Comparison of ENCODE assay signal across 8 cellular contexts in genomic region chr2:106193491-106193976, GRCh38. TPM values are rescaled to one million over a fixed set of nuclear protein-coding genes. Genes with fewer than 3 reads are reported as not detected.
DNase-seq lines count a peak whose midpoint lies in the region; ATAC-seq and TF ChIP-seq lines count a peak whose summit lies in the region.

No MANE protein-coding gene starts in this region.

- peak overlapping the region; percentile 15 to 97 for H3K4me3 ChIP-seq in body of pancreas

- TF ChIP-seq CTCF in body of pancreas (IDR thresholded peaks at IDR 0.05): no peak

- no peaks in the 10 kb centered on the region for H3K36me3 ChIP-seq in body of pancreas (replicated peaks in 1 of 2; ENCODE audit: insufficient read depth in 1 of 2, low read depth in 2 of 2)

- no peak for TF ChIP-seq POLR2A in body of pancreas (IDR thresholded peaks at IDR 0.05)

- H3K9me3 ChIP-seq in body of pancreas: no peaks in the 10 kb centered on the region

- WGBS in body of pancreas, 2 donors: 0 to 1% methylated on average over 18 to 48 of the region's 53 CpGs

- ATAC-seq in HG02678 (IDR thresholded peaks at IDR 0.05; ENCODE audit: unreplicated experiment) (peak; percentile 35), body of pancreas (peak; percentile 15)

- H3K27ac ChIP-seq in body of pancreas (peak overlapping the region; percentile 76 to 85 (median 83)), layer of hippocampus (ENCODE audit: low read depth, low read length) (peak overlapping the region; percentile 52)

- DNase-seq in NCI-H146 (lab: John Stamatoyannopoulos, UW): peak; percentile 55
- no peak for DNase-seq in NCI-H146 treated with DMSO at 0.1 percent for 48 hours (lab: John Stamatoyannopoulos, UW; ENCODE audit: unreplicated experiment)
- peak; percentile 44 for DNase-seq in OCI-M1 (lab: John Stamatoyannopoulos, UW)
- peak; percentile 27 to 51 (median 38) for DNase-seq in body of pancreas
- peak; percentile 3 for DNase-seq in stimulated activated CD4-positive, alpha-beta T cell treated with anti-CD3 and anti-CD28 coated beads, Interleukin-2, amount 100 ng/mL, for 4 hours (ENCODE audit: low read depth)
- no peak for DNase-seq in cortex of kidney (lab: John Stamatoyannopoulos, UW)

- intact Hi-C loops in body of pancreas (cut with DNase I): no loop called here

- no peaks in the 10 kb centered on the region for H3K27me3 ChIP-seq in body of pancreas
- H3K27me3 ChIP-seq in layer of hippocampus (ENCODE audit: control insufficient read depth, insufficient read depth, low read length): no peaks in the 10 kb centered on the region

- peaks cover 13% of the 10 kb centered on the region for H3K4me1 ChIP-seq in body of pancreas

RNA-seq across cellular contexts. Expression of gene UXS1, which starts 0.6 kb away (rescaled TPM):
- total RNA-seq in body of pancreas: 10 to 100 TPM; 15.8 to 33.6 TPM

Comparison
In these comparisons a context has a peak if more than half of its experiments do, and no peak if none do; other contexts are left out.
1. DNase-seq: peak in NCI-H146 (single experiment), OCI-M1 (single experiment), body of pancreas (4 of 4) and stimulated activated CD4-positive, alpha-beta T cell treated with anti-CD3 and anti-CD28 coated beads, Interleukin-2, amount 100 ng/mL, for 4 hours (single experiment); none in NCI-H146 treated with DMSO at 0.1 percent for 48 hours (single experiment) and cortex of kidney (single experiment).